In the genomic region with DNA sequence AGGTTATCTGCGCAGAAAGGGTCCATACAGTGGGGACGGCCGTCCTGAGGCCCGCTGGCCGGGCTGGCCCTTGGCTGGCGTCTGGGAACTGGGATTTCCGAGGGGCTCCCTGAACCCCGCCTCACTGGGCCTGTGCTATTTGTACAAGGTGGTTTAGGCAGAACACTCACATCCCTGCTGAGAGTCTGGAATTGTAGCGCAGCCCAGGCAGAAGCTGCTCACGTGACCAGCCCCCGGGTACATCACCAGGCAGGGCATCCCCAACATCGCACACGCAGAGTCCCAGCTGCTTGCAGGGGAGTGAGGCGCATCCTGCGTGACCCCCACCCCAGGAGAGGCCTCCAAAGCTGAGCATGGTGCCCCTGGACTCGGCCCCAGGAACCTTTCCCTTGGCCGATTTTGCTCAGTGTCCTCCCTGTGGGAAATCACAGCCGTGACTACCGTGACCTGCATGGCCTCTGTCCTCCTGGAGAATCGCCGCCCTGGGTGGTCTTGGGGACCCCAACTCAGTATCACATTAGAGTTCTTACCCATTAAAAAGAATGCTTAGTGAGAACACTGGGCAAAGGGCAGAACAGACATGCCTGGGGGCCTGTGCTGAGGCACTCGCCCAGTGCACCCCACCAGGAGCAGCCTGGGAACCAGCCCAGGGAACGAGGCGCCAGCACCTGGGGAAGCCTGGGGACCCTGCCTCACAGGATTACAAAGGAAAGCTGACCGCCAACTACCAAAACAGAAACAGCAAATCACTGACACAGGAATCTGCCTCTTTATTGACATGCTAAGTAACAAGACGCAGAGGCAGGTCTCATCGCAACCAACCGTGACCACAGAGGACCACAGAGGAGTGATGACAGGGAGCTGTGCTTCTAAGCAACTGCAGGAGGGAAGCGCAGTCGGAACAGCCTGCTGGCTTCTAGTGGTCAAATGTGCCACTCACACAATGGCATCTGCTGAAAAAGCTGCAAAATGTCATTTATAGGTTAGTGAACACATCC, we compare ENCODE assay signal across 19 cellular contexts. TPM values are rescaled to one million over a fixed set of nuclear protein-coding genes. Genes with fewer than 3 reads are reported as not detected.
A peak's percentile ranks its signal among the peaks of the same experiment; 100 is the strongest.
DNase-seq lines count a peak whose midpoint lies in the region; TF ChIP-seq lines count a peak whose summit lies in the region.
"Had no signal": no experiment of that assay in that cellular context is flagged by ENCODE, and none has a peak within 500 bp of the region (broad histone marks: within the 10 kb centered on the region; RNA-seq: fewer than 3 reads in every experiment).

No MANE protein-coding gene starts in this region.

- no peaks in the 10 kb centered on the region for H3K27me3 ChIP-seq in BLaER1
- H3K27me3 ChIP-seq in HUES64 (ENCODE audit: insufficient read depth, low read length) = no peaks in the 10 kb centered on the region
- no peaks in the 10 kb centered on the region for H3K27me3 ChIP-seq in adrenal gland
- H3K27me3 ChIP-seq: colonic mucosa had no signal

- TF ChIP-seq CTCF in adrenal gland (IDR thresholded peaks at IDR 0.05) = no peak

- DNase-seq in cerebellum (ENCODE audit: low spot score) (peak; percentile 45), mesenteric fat pad (ENCODE audit: low spot score) (peak; percentile 83), NCI-H1436 (lab: John Stamatoyannopoulos, UW) (no peak), amniotic stem cell (lab: John Stamatoyannopoulos, UW) (no peak), adrenal gland (no peak)
- DNase-seq in activated CD8-positive, alpha-beta memory T cell treated with anti-CD3 and anti-CD28 coated beads for 24 hours = no peak
- DNase-seq: activated CD4-positive, CD25-positive, alpha-beta regulatory T cell; activated effector memory CD4-positive, alpha-beta T cell treated with Interleukin-2 at 50 U/mL for 16 hours; colonic mucosa; erythroblast; KG1; mammary epithelial cell; NCI-H1105; NCI-H2227 treated with DMSO at 0.1 percent for 48 hours had no signal

- H3K27ac ChIP-seq in BLaER1 (no peak overlapping the region), HUES64 (ENCODE audit: low read depth, low read length) (peak overlapping the region; percentile 61; the same call in 1 of the 2 replicates), adrenal gland (no peak overlapping the region)
- H3K27ac ChIP-seq: colonic mucosa had no signal

- H3K9ac ChIP-seq in BLaER1 = no peak overlapping the region
- H3K9ac ChIP-seq in HUES64 (ENCODE audit: low read depth, low read length) = no peak overlapping the region; the same call in 1 of the 2 replicates

- WGBS in HUES64 = 79% methylated on average over 30 of the region's 30 CpGs
- WGBS in adrenal gland, 4 donors = 88 to 90% (median 89%) methylated on average over 10 to 30 of the region's 30 CpGs

- H4K20me1 ChIP-seq in BLaER1 = peaks cover 66% of the 10 kb centered on the region

- no peak for TF ChIP-seq POLR2A in adrenal gland (IDR thresholded peaks at IDR 0.05)

- peaks cover 80% of the 10 kb centered on the region for H3K4me1 ChIP-seq in BLaER1
- H3K4me1 ChIP-seq in HUES64 (ENCODE audit: insufficient read depth, low read length) = peaks cover 4% of the 10 kb centered on the region; the same call in 1 of the 2 replicates
- no peaks in the 10 kb centered on the region for H3K4me1 ChIP-seq in adrenal gland (replicated peaks in 1 of 2)
- H3K4me1 ChIP-seq: colonic mucosa had no signal

- peak overlapping the region; percentile 84 for H3K4me2 ChIP-seq in BLaER1

- H3K9me3 ChIP-seq in BLaER1 (no peaks in the 10 kb centered on the region), HUES64 (ENCODE audit: insufficient read depth, low read depth, low read length) (no peaks in the 10 kb centered on the region), adrenal gland (replicated peaks in 1 of 3) (no peaks in the 10 kb centered on the region)
- H3K9me3 ChIP-seq: colonic mucosa had no signal

- H3K4me3 ChIP-seq in BLaER1 = no peak overlapping the region
- no peak overlapping the region for H3K4me3 ChIP-seq in HUES64 (ENCODE audit: low read length)
- no peak overlapping the region for H3K4me3 ChIP-seq in adrenal gland
- H3K4me3 ChIP-seq: colonic mucosa had no signal

- intact Hi-C loops in adrenal gland (cut with DNase I) = no loop called here

- peaks cover 33% of the 10 kb centered on the region for H3K36me3 ChIP-seq in BLaER1
- peaks cover 36% of the 10 kb centered on the region for H3K36me3 ChIP-seq in HUES64 (ENCODE audit: insufficient read depth, low read length)
- peaks cover 0 to 28% of the 10 kb centered on the region in 2 donors for H3K36me3 ChIP-seq in adrenal gland (replicated peaks in 1 of 2)
- H3K36me3 ChIP-seq: colonic mucosa had no signal

RNA-seq across cellular contexts. Expression of gene UBE2G2, which starts 33.5 kb away (rescaled TPM):
- polyA plus RNA-seq in HUES64 (2013, experiment 1 of 2) = 55.1 TPM
- 53.4 TPM for polyA plus RNA-seq in HUES64 (2013, experiment 2 of 2)
- total RNA-seq in cerebellum = 102 TPM
- 123 TPM for total RNA-seq in mesenteric fat pad
- total RNA-seq in adrenal gland = 10 to 100 TPM; 50.8 to 99.9 (median 74.1) TPM
- polyA plus RNA-seq in adrenal gland = 10 to 100 TPM; 44.8 to 72.8 (median 63.7) TPM

RNA-seq across cellular contexts. Expression of gene SUMO3, which starts 49.7 kb away (rescaled TPM):
- polyA plus RNA-seq in HUES64 (2013, experiment 1 of 2) = 109 TPM
- polyA plus RNA-seq in HUES64 (2013, experiment 2 of 2) = 117 TPM
- total RNA-seq in cerebellum = 43.8 TPM
- 82.2 TPM for total RNA-seq in mesenteric fat pad
- total RNA-seq in adrenal gland = 10 to 100 TPM; 64.4 to 92.3 (median 80.2) TPM
- polyA plus RNA-seq in adrenal gland = 10 to 100 TPM; 21.1 to 70.6 (median 36.4) TPM

RNA-seq across cellular contexts. Expression of gene TSPEAR, which starts 56.8 kb away (rescaled TPM):
- polyA plus RNA-seq in HUES64 (2013, experiment 1 of 2) = 0.35 TPM
- polyA plus RNA-seq in HUES64 (2013, experiment 2 of 2) = 0.38 TPM
- total RNA-seq in cerebellum (0.09 TPM), mesenteric fat pad (not detected), adrenal gland (not detected)
- polyA plus RNA-seq in adrenal gland = not detected
- total RNA-seq: colonic mucosa; mammary epithelial cell; neural crest cell; T-helper 1 cell treated with Interleukin-12 subunit alpha and Interleukin-12 subunit beta and Interleukin-4 antibody, amounts not matched to agents 30 ng/mL and 1 ng/mL, for 36 hours had no signal
- polyA plus RNA-seq: AG04450, mammary epithelial cell had no signal

Comparison
In these comparisons a context has a peak if more than half of its experiments do, and no peak if none do; other contexts are left out.
1. DNase-seq: peak in cerebellum (single experiment) and mesenteric fat pad (single experiment); none in activated CD8-positive, alpha-beta memory T cell treated with anti-CD3 and anti-CD28 coated beads for 24 hours (single experiment), NCI-H1436 (single experiment), amniotic stem cell (single experiment) and adrenal gland (0 of 7).